2 cellular contexts compared by ENCODE assay signal in genomic region chr17:75518983-75519540, GRCh38.
TF ChIP-seq lines count a peak whose summit lies in the region.

No MANE protein-coding gene starts in this region.

TF ChIP-seq in Ishikawa, 13 proteins besides CTCF, POLR2A, EP300 and RAD21:
- TF ChIP-seq MAX (IDR thresholded peaks at IDR 0.05) (no peak), REST (IDR thresholded peaks at IDR 0.05; ENCODE audit: low read depth) (no peak), TCF12 (IDR thresholded peaks at IDR 0.05; ENCODE audit: low read depth) (no peak), ZBTB7A (IDR thresholded peaks at IDR 0.05; ENCODE audit: low read depth) (no peak), YY1 (IDR thresholded peaks at IDR 0.05; ENCODE audit: low read depth) (no peak), CEBPB (IDR thresholded peaks at IDR 0.05) (no peak), EGR1 (IDR thresholded peaks at IDR 0.05) (no peak), TAF1 (IDR thresholded peaks at IDR 0.05; ENCODE audit: low read depth) (no peak), CREB1 (IDR thresholded peaks at IDR 0.05; ENCODE audit: low read depth) (no peak), FOXM1 (IDR thresholded peaks at IDR 0.05; ENCODE audit: borderline replicate concordance, low read depth) (no peak)

TF ChIP-seq in H1, 55 proteins besides CTCF, POLR2A, EP300 and RAD21:
- TF ChIP-seq PHF8 (conservative IDR thresholded peaks at IDR 0.05; ENCODE audit: low read depth, low read length), result no peak
- TF ChIP-seq YY1 (IDR thresholded peaks at IDR 0.05; ENCODE audit: low read depth, low read length), result 0 out of 2 replicates have a peak, but pooled peaks have one; percentile 41
TF ChIP-seq in H1: peak in this region for 1.
